ENCODE assay signal across 15 cellular contexts in genomic region chr3:136162322-136162721, GRCh38. TPM values are rescaled to one million over a fixed set of nuclear protein-coding genes. Genes with fewer than 3 reads are reported as not detected.
DNase-seq lines count a peak whose midpoint lies in the region; ATAC-seq and TF ChIP-seq lines count a peak whose summit lies in the region.
"Had no signal": no experiment of that assay in that cellular context is flagged by ENCODE, and none has a peak within 500 bp of the region (broad histone marks: within the 10 kb centered on the region; RNA-seq: fewer than 3 reads in every experiment).

No MANE protein-coding gene starts in this region.

- H3K36me3 Mint-ChIP-seq in T-helper 17 cell (ENCODE audit: low read depth) (no peaks in the 10 kb centered on the region), progenitor cell of endocrine pancreas (ENCODE audit: insufficient read depth) (peaks cover 13% of the 10 kb centered on the region)

- peak overlapping the region; percentile 19 for H3K27ac Mint-ChIP-seq in T-helper 17 cell
- H3K27ac Mint-ChIP-seq in progenitor cell of endocrine pancreas, result peak overlapping the region; percentile 84
- H3K27ac Mint-ChIP-seq: IgD-negative memory B cell had no signal

- H3K27me3 Mint-ChIP-seq in T-helper 17 cell, result no peaks in the 10 kb centered on the region
- no peaks in the 10 kb centered on the region for H3K27me3 Mint-ChIP-seq in progenitor cell of endocrine pancreas
- H3K27me3 Mint-ChIP-seq: IgD-negative memory B cell had no signal

- H3K4me1 Mint-ChIP-seq in T-helper 17 cell (peaks cover 46% of the 10 kb centered on the region), progenitor cell of endocrine pancreas (ENCODE audit: low read depth) (peaks cover 16% of the 10 kb centered on the region)

- H3K27me3 ChIP-seq in upper lobe of right lung (no peaks in the 10 kb centered on the region), vagina (no peaks in the 10 kb centered on the region)

- H3K4me3 Mint-ChIP-seq in T-helper 17 cell, result no peak overlapping the region
- no peak overlapping the region for H3K4me3 Mint-ChIP-seq in progenitor cell of endocrine pancreas (ENCODE audit: low read depth)

- H3K4me3 ChIP-seq in upper lobe of right lung, result no peak overlapping the region
- H3K4me3 ChIP-seq in vagina, result no peak overlapping the region

- no peak for TF ChIP-seq CTCF in progenitor cell of endocrine pancreas (IDR thresholded peaks at IDR 0.05; ENCODE audit: unreplicated experiment)
- no peak for TF ChIP-seq CTCF in upper lobe of right lung (IDR thresholded peaks at IDR 0.05)
- TF ChIP-seq CTCF in vagina (IDR thresholded peaks at IDR 0.05), result no peak

- intact Hi-C loops in Right ventricle myocardium inferior (cut with DNase I) (loop anchor here (5.0 kb wide), 1 partner anchor 35 kb away; the partner anchor contains the start of gene MSL2), Right ventricle myocardium superior (cut with DNase I) (no loop called here), upper lobe of right lung (cut with DNase I) (no loop called here), vagina (cut with DNase I) (no loop called here)

- H3K4me1 ChIP-seq in upper lobe of right lung (peaks cover 24% of the 10 kb centered on the region), vagina (peaks cover 54% of the 10 kb centered on the region)

- ATAC-seq in Right ventricle myocardium inferior, result no peak
- no peak for ATAC-seq in Right ventricle myocardium superior (ENCODE audit: poor library complexity)
- no peak for ATAC-seq in T-helper 17 cell
- peak; percentile 48 for ATAC-seq in upper lobe of right lung
- no peak for ATAC-seq in HG03196 (IDR thresholded peaks at IDR 0.05; ENCODE audit: unreplicated experiment)

- no peaks in the 10 kb centered on the region for H3K36me3 ChIP-seq in upper lobe of right lung
- no peaks in the 10 kb centered on the region for H3K36me3 ChIP-seq in vagina

- H3K9me3 Mint-ChIP-seq in progenitor cell of endocrine pancreas (ENCODE audit: low read depth), result peaks cover 8% of the 10 kb centered on the region

- no peak for TF ChIP-seq POLR2A in vagina (IDR thresholded peaks at IDR 0.05)

- peak; percentile 69 for DNase-seq in Right ventricle myocardium inferior (ENCODE audit: missing footprints)
- DNase-seq in Right ventricle myocardium superior, result no peak
- DNase-seq in T-helper 17 cell, result no peak
- DNase-seq in progenitor cell of endocrine pancreas (ENCODE audit: low spot score, unreplicated experiment), result no peak
- no peak for DNase-seq in upper lobe of right lung
- DNase-seq in vagina (ENCODE audit: extremely low spot score in 2 of 2), result no peak
- DNase-seq: EL, GF-D8, NCI-H1105, NCI-H2081 treated with DMSO at 0.1 percent for 48 hours, NCI-H2171 treated with DMSO at 0.1 percent for 48 hours, NCI-H524 treated with DMSO at 0.1 percent for 48 hours, SHP77 had no signal

- H3K9me3 ChIP-seq in T-helper 17 cell (ENCODE audit: control insufficient read depth, low read length, poor library complexity, severe bottlenecking), result no peaks in the 10 kb centered on the region
- no peaks in the 10 kb centered on the region for H3K9me3 ChIP-seq in upper lobe of right lung
- no peaks in the 10 kb centered on the region for H3K9me3 ChIP-seq in vagina

- H3K27ac ChIP-seq in upper lobe of right lung (no peak overlapping the region), vagina (no peak overlapping the region)

RNA-seq across cellular contexts. Expression of gene MSL2, which starts 33.8 kb away (rescaled TPM):
- total RNA-seq in Right ventricle myocardium inferior (23.2 TPM), Right ventricle myocardium superior (20.1 TPM), T-helper 17 cell (100 to 1,000 TPM in 1 of 2 donors, 10 to 100 TPM in 1; 95.6 to 135 TPM), progenitor cell of endocrine pancreas (39.9 and 42.0 TPM in 2 replicates), upper lobe of right lung (30.2 TPM), vagina (18.7 TPM)
